In genomic region chr10:92593553-92594046, GRCh38 we compare ENCODE assay signal across 8 cellular contexts. TPM values are rescaled to one million over a fixed set of nuclear protein-coding genes. Genes with fewer than 3 reads are reported as not detected.
DNase-seq lines count a peak whose midpoint lies in the region; ATAC-seq and TF ChIP-seq lines count a peak whose summit lies in the region.

No MANE protein-coding gene starts in this region.

- WGBS in sigmoid colon, 2 donors, result 1 to 2% methylated on average over 8 of the region's 8 CpGs

- H4K20me1 ChIP-seq in GM23338 (replicated peaks; ENCODE audit: insufficient read depth) (peaks cover 25% of the 10 kb centered on the region), fibroblast of lung (ENCODE audit: control insufficient read depth, extremely low read depth, insufficient read depth, low read length) (no peaks in the 10 kb centered on the region)

- TF ChIP-seq POLR2A in Peyer's patch (IDR thresholded peaks at IDR 0.05) (no peak), sigmoid colon (IDR thresholded peaks at IDR 0.05) (no peak)

- intact Hi-C loops in sigmoid colon (cut with DNase I), result loop anchor here (2.0 to 5.0 kb wide), 4 partner anchors 76 to 301 kb away; partner anchors contain the start of genes CPEB3 and MARCHF5

- peaks cover 4% of the 10 kb centered on the region; the same call in 1 of the 2 replicates for H3F3A ChIP-seq in GM23338 (replicated peaks; ENCODE audit: low read depth)

- H3K9ac ChIP-seq in fibroblast of lung (ENCODE audit: insufficient read depth, low read length), result peak overlapping the region; percentile 78

- peaks cover 18% of the 10 kb centered on the region for H3K4me1 ChIP-seq in GM23338 (ENCODE audit: insufficient read depth)
- peaks cover 0 to 8% (median 0%) of the 10 kb centered on the region in 4 donors for H3K4me1 ChIP-seq in Peyer's patch
- peaks cover 6% of the 10 kb centered on the region for H3K4me1 ChIP-seq in fibroblast of lung (ENCODE audit: control insufficient read depth, extremely low read depth, insufficient read depth, low read length)
- peaks cover 0 to 23% (median 11%) of the 10 kb centered on the region in 4 donors for H3K4me1 ChIP-seq in sigmoid colon

- DNase-seq in GM23338 (ENCODE audit: low spot score) (no peak), Peyer's patch (no peak), fibroblast of lung (ENCODE audit: low read depth in 2 of 2) (no peak), sigmoid colon (no peak), putamen (ENCODE audit: low spot score) (no peak), KG1 (lab: John Stamatoyannopoulos, UW) (no peak), NCI-H82 (lab: John Stamatoyannopoulos, UW) (no peak)

- H3K4me1 Mint-ChIP-seq in GM23338, result peaks cover 40% of the 10 kb centered on the region

- H3K27me3 ChIP-seq in GM23338 (ENCODE audit: insufficient read depth) (no peaks in the 10 kb centered on the region), Peyer's patch (no peaks in the 10 kb centered on the region), fibroblast of lung (ENCODE audit: control insufficient read depth, insufficient read depth, low read length) (no peaks in the 10 kb centered on the region), sigmoid colon (no peaks in the 10 kb centered on the region)

- H3K36me3 Mint-ChIP-seq in GM23338 (ENCODE audit: low read depth), result no peaks in the 10 kb centered on the region

- H3K4me2 ChIP-seq in GM23338 (peak overlapping the region; percentile 81), fibroblast of lung (ENCODE audit: extremely low read depth, insufficient read depth, low read length) (peak overlapping the region; percentile 92)

- no peaks in the 10 kb centered on the region for H3K36me3 ChIP-seq in GM23338 (ENCODE audit: insufficient read depth)
- no peaks in the 10 kb centered on the region for H3K36me3 ChIP-seq in Peyer's patch
- no peaks in the 10 kb centered on the region for H3K36me3 ChIP-seq in fibroblast of lung (ENCODE audit: control insufficient read depth, insufficient read depth, low read length)
- no peaks in the 10 kb centered on the region for H3K36me3 ChIP-seq in sigmoid colon

- TF ChIP-seq CTCF in GM23338 (conservative IDR thresholded peaks at IDR 0.05; ENCODE audit: low read depth in 2 of 2) (no peak), Peyer's patch (IDR thresholded peaks at IDR 0.05) (no peak), fibroblast of lung (conservative IDR thresholded peaks at IDR 0.05 in 1 of 2, IDR thresholded peaks at IDR 0.05 in 1 of 2; ENCODE audit: low read depth in 1 of 2, low read length in 2 of 2) (no peak), sigmoid colon (IDR thresholded peaks at IDR 0.05) (no peak)

- peak overlapping the region; percentile 96 for H3K4me3 Mint-ChIP-seq in GM23338

- H3K27me3 Mint-ChIP-seq in GM23338 (ENCODE audit: insufficient read depth, low read depth, poor library complexity), result peaks cover 2% of the 10 kb centered on the region

- no peaks in the 10 kb centered on the region for H3K9me2 ChIP-seq in GM23338 (ENCODE audit: insufficient read depth)

- H3K4me3 ChIP-seq in GM23338 (peak overlapping the region; percentile 73), Peyer's patch (peak overlapping the region; percentile 49 to 85 (median 69)), fibroblast of lung (replicated peaks in 1 of 4; ENCODE audit: control extremely low read depth in 1 of 4, insufficient read depth in 1 of 4, low read depth in 3 of 4, low read length in 4 of 4) (peak overlapping the region; percentile 73 to 97 (median 92)), sigmoid colon (peak overlapping the region in 3 of 4 donors; percentile 50 to 75 (median 70))

- H3K27ac Mint-ChIP-seq in GM23338, result peak overlapping the region; percentile 99

- ATAC-seq in GM23338 (no peak), GM21423 (IDR thresholded peaks at IDR 0.05; ENCODE audit: unreplicated experiment) (no peak)

- H3K79me2 ChIP-seq in GM23338 (replicated peaks; ENCODE audit: insufficient read depth) (peaks cover 55% of the 10 kb centered on the region), fibroblast of lung (ENCODE audit: control insufficient read depth, insufficient read depth, low read length) (peaks cover 57% of the 10 kb centered on the region)

- H3K9me3 ChIP-seq in Peyer's patch (no peaks in the 10 kb centered on the region), fibroblast of lung (ENCODE audit: control insufficient read depth, insufficient read depth, low read depth, low read length) (no peaks in the 10 kb centered on the region), sigmoid colon (no peaks in the 10 kb centered on the region)

- H3K27ac ChIP-seq in GM23338 (ENCODE audit: low read depth) (peak overlapping the region; percentile 92), Peyer's patch (peak overlapping the region in 2 of 4 donors; percentile 85 to 91), fibroblast of lung (ENCODE audit: insufficient read depth, low read length) (peak overlapping the region; percentile 90), sigmoid colon (peak overlapping the region in 1 of 4 donors; percentile 96)

- TF ChIP-seq EP300 in sigmoid colon (IDR thresholded peaks at IDR 0.05), result no peak

- peak overlapping the region; percentile 34; the same call in 1 of the 2 replicates for H2AFZ ChIP-seq in GM23338
- peak overlapping the region; percentile 70 for H2AFZ ChIP-seq in fibroblast of lung (ENCODE audit: low read length)

- H3K9me3 Mint-ChIP-seq in GM23338, result no peaks in the 10 kb centered on the region; the same call in 2 of the 3 replicates

TF ChIP-seq in GM23338, 12 proteins besides CTCF, POLR2A, EP300 and RAD21 (continues in another document):
- TF ChIP-seq CREB1 (CRISPR knock-in tag; IDR thresholded peaks at IDR 0.05; ENCODE audit: low read depth) (no peak), EZH2 (IDR thresholded peaks at IDR 0.05; ENCODE audit: low read depth, unreplicated experiment) (no peak), ETS1 (IDR thresholded peaks at IDR 0.05) (no peak), POLR2AphosphoS5 (IDR thresholded peaks at IDR 0.05; ENCODE audit: low read depth) (no peak)

RNA-seq across cellular contexts. Expression of gene KIF11, which starts 0.7 kb away (rescaled TPM):
- 50.3 and 56.7 TPM in 2 replicates for total RNA-seq in GM23338 (2014; rRNA removed; shearing (Covaris generic))
- polyA plus RNA-seq in GM23338 (2016; fragmentation: Nextera tagmentation; extraction: Ambion mirVana) (22.1 and 26.1 TPM in 2 replicates), fibroblast of lung (7.5 and 24.3 TPM in 2 replicates), sigmoid colon (10 to 100 TPM in 1 of 3 donors, 1 to 10 TPM in 2; 2.4 to 10.1 (median 3.2) TPM)
- total RNA-seq in Peyer's patch (1 to 10 TPM; 1.4 to 5.1 (median 3.4) TPM), fibroblast of lung (3.6 and 8.9 TPM in 2 replicates), sigmoid colon (under 1 TPM; 0.16 to 0.95 (median 0.77) TPM)
- polyA plus RNA-seq in fibroblast of lung (2012), result 6.9 and 21.4 TPM in 2 replicates
- 0.89 and 0.90 TPM in 2 replicates for polyA minus RNA-seq in fibroblast of lung (ENCODE audit: low replicate concordance)

RNA-seq across cellular contexts. Expression of gene IDE, which starts 19.7 kb away (rescaled TPM):
- 35.5 and 36.3 TPM in 2 replicates for total RNA-seq in GM23338 (2014; rRNA removed; shearing (Covaris generic))
- 12.3 and 12.9 TPM in 2 replicates for polyA plus RNA-seq in GM23338 (2016; fragmentation: Nextera tagmentation; extraction: Ambion mirVana)
- total RNA-seq in Peyer's patch, result 10 to 100 TPM; 27.1 to 71.8 (median 31.7) TPM
- total RNA-seq in fibroblast of lung, result 19.3 and 21.3 TPM in 2 replicates
- 19.4 and 24.5 TPM in 2 replicates for polyA plus RNA-seq in fibroblast of lung
- 15.4 and 15.9 TPM in 2 replicates for polyA plus RNA-seq in fibroblast of lung (2012)
- polyA minus RNA-seq in fibroblast of lung (ENCODE audit: low replicate concordance), result 7.9 and 11.5 TPM in 2 replicates
- total RNA-seq in sigmoid colon, result 10 to 100 TPM; 23.3 to 32.9 (median 28.8) TPM
- 10 to 100 TPM in 1 of 3 donors, 1 to 10 TPM in 2; 7.8 to 12.3 (median 9.6) TPM for polyA plus RNA-seq in sigmoid colon
